31 cellular contexts compared by ENCODE assay signal in genomic region chr3:134054881-134055280, GRCh38. TPM values are rescaled to one million over a fixed set of nuclear protein-coding genes. Genes with fewer than 3 reads are reported as not detected.
"Had no signal": no experiment of that assay in that cellular context is flagged by ENCODE, and none has a peak within 500 bp of the region (broad histone marks: within the 10 kb centered on the region; RNA-seq: fewer than 3 reads in every experiment).

No MANE protein-coding gene starts in this region.

- H3K4me3 Mint-ChIP-seq: activated CD4-positive, alpha-beta T cell treated with anti-CD3 and anti-CD28 coated beads, Interleukin-2, amount 10 ng/mL, durations not matched to agents 7 days and 5 days; activated CD8-positive, alpha-beta memory T cell treated with anti-CD3 and anti-CD28 coated beads, Interleukin-2, amount 10 ng/mL, durations not matched to agents 7 days and 5 days; activated CD8-positive, alpha-beta T cell treated with anti-CD3 and anti-CD28 coated beads, Interleukin-2, amount 10 ng/mL, durations not matched to agents 7 days and 5 days; activated naive CD8-positive, alpha-beta T cell; dendritic cell treated with granulocyte-macrophage colony-stimulating factor and Interleukin-4, amounts not matched to agents 40 ng/mL and 50 ng/mL, for 4 days; nephron progenitor cell; stimulated activated naive B cell treated with anti-CD40 and anti-IgM and Interleukin-4, amounts not matched to agents 10 μg/mL and 1 μg/mL and 100 μg/mL, for 72 hours had no signal

- H3K9me3 ChIP-seq: esophagus muscularis mucosa, heart left ventricle, left ventricle myocardium inferior, mucosa of descending colon, neutrophil, prostate gland, stomach, tibial artery had no signal

- H3K27ac ChIP-seq: brain microvascular endothelial cell, esophagus muscularis mucosa, foreskin keratinocyte, heart left ventricle, left ventricle myocardium inferior, neutrophil, prostate gland, skin epidermis, stomach, tibial artery had no signal

- DNase-seq: activated CD4-positive, alpha-beta T cell treated with anti-CD3 and anti-CD28 coated beads, Interleukin-2, amount 10 ng/mL, durations not matched to agents 7 days and 5 days; activated CD4-positive, CD25-positive, alpha-beta regulatory T cell treated with anti-CD3 and anti-CD28 coated beads, Interleukin-2, amount 50 U/mL, for 72 hours; activated CD8-positive, alpha-beta memory T cell treated with anti-CD3 and anti-CD28 coated beads, Interleukin-2, amount 10 ng/mL, durations not matched to agents 7 days and 5 days; activated CD8-positive, alpha-beta T cell treated with anti-CD3 and anti-CD28 coated beads, Interleukin-2, amount 10 ng/mL, durations not matched to agents 7 days and 5 days; activated naive CD4-positive, alpha-beta T cell treated with Interleukin-2 at 50 U/mL for 16 hours; activated T-cell treated with anti-CD3 and anti-CD28 coated beads, Interleukin-2, amount 50 U/mL, for 48 hours; anterior cingulate cortex; brain microvascular endothelial cell; caudate nucleus; foreskin keratinocyte; heart left ventricle; left ventricle myocardium inferior; mesendoderm; mucosa of descending colon; nephron progenitor cell; retina; stimulated activated CD4-positive, alpha-beta T cell treated with anti-CD3 and anti-CD28 coated beads, Interleukin-1b, Interleukin-23, amount 100 ng/mL, for 48 hours; stimulated activated naive B cell treated with anti-CD40 and anti-IgM and Interleukin-4, amounts not matched to agents 10 μg/mL and 1 μg/mL and 100 μg/mL, for 72 hours; stomach; SW 1271; T-helper 2 cell had no signal

- H3K9me3 Mint-ChIP-seq: activated CD4-positive, alpha-beta T cell treated with anti-CD3 and anti-CD28 coated beads, Interleukin-2, amount 10 ng/mL, durations not matched to agents 7 days and 5 days; activated T-helper 2 cell treated with anti-CD3 and anti-CD28 coated beads, Interferon-gamma antibody, Interleukin-2, Interleukin-4, amounts not matched to agents 10 μg/mL and 5 μg/mL and 100 μg/mL, durations not matched to agents 14 hours and 24 hours and 36 hours; dendritic cell treated with granulocyte-macrophage colony-stimulating factor and Interleukin-4, amounts not matched to agents 40 ng/mL and 50 ng/mL, for 4 days; nephron progenitor cell had no signal

- H3K36me3 ChIP-seq: brain microvascular endothelial cell, esophagus muscularis mucosa, heart left ventricle, left ventricle myocardium inferior, neutrophil, prostate gland, stomach, tibial artery had no signal

- H3K4me3 ChIP-seq: esophagus muscularis mucosa, heart left ventricle, left ventricle myocardium inferior, lung, mucosa of descending colon, prostate gland, skin epidermis, stomach, tibial artery had no signal

- H3K36me3 Mint-ChIP-seq: activated CD8-positive, alpha-beta memory T cell treated with anti-CD3 and anti-CD28 coated beads, Interleukin-2, amount 10 ng/mL, durations not matched to agents 7 days and 5 days; activated naive CD8-positive, alpha-beta T cell; stimulated activated naive B cell treated with anti-CD40 and anti-IgM and Interleukin-4, amounts not matched to agents 10 μg/mL and 1 μg/mL and 100 μg/mL, for 72 hours had no signal

- H3K27ac Mint-ChIP-seq: activated CD4-positive, alpha-beta T cell treated with anti-CD3 and anti-CD28 coated beads, Interleukin-2, amount 10 ng/mL, durations not matched to agents 7 days and 5 days; activated CD8-positive, alpha-beta memory T cell treated with anti-CD3 and anti-CD28 coated beads, Interleukin-2, amount 10 ng/mL, durations not matched to agents 7 days and 5 days; activated CD8-positive, alpha-beta T cell treated with anti-CD3 and anti-CD28 coated beads, Interleukin-2, amount 10 ng/mL, durations not matched to agents 7 days and 5 days; activated naive CD8-positive, alpha-beta T cell; activated T-helper 2 cell treated with anti-CD3 and anti-CD28 coated beads, Interferon-gamma antibody, Interleukin-2, Interleukin-4, amounts not matched to agents 10 μg/mL and 5 μg/mL and 100 μg/mL, durations not matched to agents 14 hours and 24 hours and 36 hours; dendritic cell treated with granulocyte-macrophage colony-stimulating factor and Interleukin-4, amounts not matched to agents 40 ng/mL and 50 ng/mL, for 4 days; nephron progenitor cell; stimulated activated naive B cell treated with anti-CD40 and anti-IgM and Interleukin-4, amounts not matched to agents 10 μg/mL and 1 μg/mL and 100 μg/mL, for 72 hours had no signal

- H3K4me1 ChIP-seq: foreskin keratinocyte, prostate gland, tibial artery had no signal

- H3K27me3 Mint-ChIP-seq: activated CD4-positive, alpha-beta T cell treated with anti-CD3 and anti-CD28 coated beads, Interleukin-2, amount 10 ng/mL, durations not matched to agents 7 days and 5 days; dendritic cell treated with granulocyte-macrophage colony-stimulating factor and Interleukin-4, amounts not matched to agents 40 ng/mL and 50 ng/mL, for 4 days had no signal

- H3K27me3 ChIP-seq: esophagus muscularis mucosa, heart left ventricle, neutrophil, stomach, tibial artery had no signal

RNA-seq across cellular contexts. Expression of gene SLCO2A1, which starts 25.2 kb away (rescaled TPM):
- total RNA-seq: activated CD4-positive, alpha-beta T cell treated with anti-CD3 and anti-CD28 coated beads, Interleukin-2, amount 10 ng/mL, durations not matched to agents 7 days and 5 days; activated CD8-positive, alpha-beta memory T cell treated with anti-CD3 and anti-CD28 coated beads, Interleukin-2, amount 10 ng/mL, durations not matched to agents 7 days and 5 days; activated CD8-positive, alpha-beta T cell treated with anti-CD3 and anti-CD28 coated beads, Interleukin-2, amount 10 ng/mL, durations not matched to agents 7 days and 5 days; activated T-helper 2 cell treated with anti-CD3 and anti-CD28 coated beads, Interferon-gamma antibody, Interleukin-2, Interleukin-4, amounts not matched to agents 10 μg/mL and 5 μg/mL and 100 μg/mL, durations not matched to agents 14 hours and 24 hours and 36 hours; myocyte had no signal
